ENCODE assay signal across 8 cellular contexts in the genomic region with DNA sequence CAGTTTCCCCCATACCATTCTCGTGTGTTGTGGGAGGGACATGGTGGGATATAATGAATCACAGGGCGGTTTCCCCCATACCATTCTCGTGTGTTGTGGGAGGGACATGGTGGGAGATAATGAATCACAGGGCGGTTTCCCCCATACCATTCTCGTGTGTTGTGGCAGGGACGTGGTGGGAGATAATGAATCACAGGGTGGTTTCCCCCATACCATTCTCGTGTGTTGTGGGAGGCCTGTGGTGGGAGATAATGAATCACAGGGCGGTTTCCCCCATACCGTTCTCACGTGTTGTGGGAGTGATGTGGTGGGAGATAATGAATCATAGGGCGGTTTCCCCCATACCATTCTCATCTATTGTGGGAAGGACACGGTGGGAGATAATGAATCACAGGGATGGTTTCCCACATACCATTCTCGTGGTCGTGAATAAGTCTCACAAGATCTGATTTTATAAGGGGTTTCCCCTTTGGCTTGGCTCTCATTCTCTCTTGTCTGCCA.
DNase-seq lines count a peak whose midpoint lies in the region; ATAC-seq and TF ChIP-seq lines count a peak whose summit lies in the region.

No MANE protein-coding gene starts in this region.

- H3K27me3 Mint-ChIP-seq in activated CD4-positive, alpha-beta T cell treated with anti-CD3 and anti-CD28 coated beads for 36 hours = no peaks in the 10 kb centered on the region

- CTCF ChIA-PET in activated CD4-positive, alpha-beta T cell treated with anti-CD3 and anti-CD28 coated beads for 36 hours (lab: Charles Lee) = no interaction called here
- CTCF ChIA-PET in GM10248 (lab: Yijun Ruan, JAX) = no interaction called here

- DNase-seq in HFF-Myc (ENCODE audit: extremely low read depth, low read depth) (peak; percentile 51), cardiac fibroblast (ENCODE audit: low read depth in 2 of 2) (peak; percentile 55 to 98), islet precursor cell (no peak), GM10248 (ENCODE audit: extremely low spot score) (no peak), ascending aorta (ENCODE audit: low spot score in 2 of 2) (no peak)
- DNase-seq in activated CD4-positive, alpha-beta T cell treated with anti-CD3 and anti-CD28 coated beads for 36 hours = peak; percentile 75
- DNase-seq in stimulated activated CD4-positive, alpha-beta T cell treated with anti-CD3 and anti-CD28 coated beads, Interleukin-4, amount 100 ng/mL, for 24 hours = peak; percentile 69

- POLR2A ChIA-PET in activated CD4-positive, alpha-beta T cell treated with anti-CD3 and anti-CD28 coated beads for 36 hours (lab: Charles Lee) = interaction anchor here (0.6 kb wide), 1 partner anchor 25 kb away, joined by 4 read pairs; no protein-coding TSS in a partner anchor
- POLR2A ChIA-PET in GM10248 (lab: Yijun Ruan, JAX) = no interaction called here

- H3K4me3 ChIP-seq in HFF-Myc (replicated peaks; ENCODE audit: low read depth, low read length) (no peak overlapping the region), cardiac fibroblast (replicated peaks in 1 of 2; ENCODE audit: low read depth in 2 of 2, low read length in 2 of 2) (no peak overlapping the region), ascending aorta (no peak overlapping the region)

- no peaks in the 10 kb centered on the region for H3K36me3 ChIP-seq in ascending aorta

- ATAC-seq in activated CD4-positive, alpha-beta T cell treated with anti-CD3 and anti-CD28 coated beads for 36 hours = peak; percentile 78
- ATAC-seq in HG03469 (IDR thresholded peaks at IDR 0.05; ENCODE audit: unreplicated experiment) = no peak

- intact Hi-C loops in activated CD4-positive, alpha-beta T cell treated with anti-CD3 and anti-CD28 coated beads for 36 hours (cut with DNase I, micrococcal nuclease) = loop anchor here (1.0 to 5.0 kb wide), 5 partner anchors 22 to 149 kb away; no protein-coding TSS in a partner anchor
- intact Hi-C loops in ascending aorta (cut with DNase I) = no loop called here

- no peak overlapping the region for H3K27ac ChIP-seq in ascending aorta

- no peaks in the 10 kb centered on the region for H3K27me3 ChIP-seq in ascending aorta

- H3K4me1 Mint-ChIP-seq in activated CD4-positive, alpha-beta T cell treated with anti-CD3 and anti-CD28 coated beads for 36 hours = peaks cover 17% of the 10 kb centered on the region

- no peaks in the 10 kb centered on the region for H3K4me1 ChIP-seq in ascending aorta

- no peak for TF ChIP-seq CTCF in HFF-Myc (IDR thresholded peaks at IDR 0.05; ENCODE audit: low read depth, low read length, missing control alignments)
- no peak for TF ChIP-seq CTCF in cardiac fibroblast (IDR thresholded peaks at IDR 0.05; ENCODE audit: low read depth, low read length)
- TF ChIP-seq CTCF in GM10248 (IDR thresholded peaks at IDR 0.05; ENCODE audit: control extremely low read depth, extremely low read depth, low read depth, missing control alignments) = no peak
- no peak for TF ChIP-seq CTCF in ascending aorta (IDR thresholded peaks at IDR 0.05)

- no peaks in the 10 kb centered on the region for H3K9me3 ChIP-seq in ascending aorta

- peak overlapping the region; percentile 55 for H3K4me3 Mint-ChIP-seq in activated CD4-positive, alpha-beta T cell treated with anti-CD3 and anti-CD28 coated beads for 36 hours

- peaks cover 59% of the 10 kb centered on the region for H3K36me3 Mint-ChIP-seq in activated CD4-positive, alpha-beta T cell treated with anti-CD3 and anti-CD28 coated beads for 36 hours (ENCODE audit: low read depth)

- H3K27ac Mint-ChIP-seq in activated CD4-positive, alpha-beta T cell treated with anti-CD3 and anti-CD28 coated beads for 36 hours = peak overlapping the region; percentile 82

- peaks cover 33% of the 10 kb centered on the region for H3K9me3 Mint-ChIP-seq in activated CD4-positive, alpha-beta T cell treated with anti-CD3 and anti-CD28 coated beads for 36 hours (ENCODE audit: low read depth)

Comparison
In these comparisons a context has a peak if more than half of its experiments do, and no peak if none do; other contexts are left out.
1. DNase-seq: peak in HFF-Myc (single experiment), activated CD4-positive, alpha-beta T cell treated with anti-CD3 and anti-CD28 coated beads for 36 hours (single experiment), cardiac fibroblast (2 of 2) and stimulated activated CD4-positive, alpha-beta T cell treated with anti-CD3 and anti-CD28 coated beads, Interleukin-4, amount 100 ng/mL, for 24 hours (single experiment); none in islet precursor cell (single experiment), GM10248 (single experiment) and ascending aorta (0 of 2).